30 cellular contexts compared by ENCODE assay signal in the genomic region with DNA sequence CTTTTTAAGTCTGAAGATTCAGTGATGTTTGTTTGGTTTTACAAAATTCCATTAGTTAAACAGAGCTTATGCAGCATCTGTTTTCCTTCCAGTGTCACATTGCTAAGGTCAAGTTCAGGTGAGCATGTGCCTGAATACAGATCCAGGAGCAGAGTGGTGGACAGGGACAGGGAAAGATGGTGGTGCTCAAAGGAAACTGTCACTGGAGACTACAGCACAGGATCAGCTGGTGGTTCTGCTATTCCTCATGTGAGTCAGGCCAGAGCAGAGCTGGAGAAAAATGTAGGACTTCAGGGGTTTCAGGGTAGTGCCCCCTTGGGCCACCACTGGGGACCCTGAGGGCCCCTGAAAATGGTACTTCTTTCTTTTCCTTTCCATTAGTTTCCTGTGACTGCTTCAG.
DNase-seq lines count a peak whose midpoint lies in the region; ATAC-seq and TF ChIP-seq lines count a peak whose summit lies in the region.
"Had no signal": no experiment of that assay in that cellular context is flagged by ENCODE, and none has a peak within 500 bp of the region (broad histone marks: within the 10 kb centered on the region; RNA-seq: fewer than 3 reads in every experiment).

No MANE protein-coding gene starts in this region.

- no peaks in the 10 kb centered on the region for H3K27me3 ChIP-seq in WERI-Rb-1 (ENCODE audit: insufficient read depth, low read depth, severe bottlenecking)
- H3K27me3 ChIP-seq in esophagus muscularis mucosa, result peaks cover 0 to 8% (median 0%) of the 10 kb centered on the region in 4 donors
- H3K27me3 ChIP-seq: BE2C, BLaER1 had no signal

- no peak for TF ChIP-seq EP300 in esophagus muscularis mucosa (IDR thresholded peaks at IDR 0.05)

- H3K4me1 ChIP-seq in esophagus muscularis mucosa, result no peaks in the 10 kb centered on the region
- H3K4me1 ChIP-seq: A549; BE2C; BLaER1; BLaER1 treated with 17β-estradiol and CSF1 and Interleukin-3, amounts not matched to agents 10 nM and 100 nM had no signal

- peak; percentile 62 for DNase-seq in SK-N-DZ (ENCODE audit: low spot score)
- no peak for DNase-seq in WERI-Rb-1
- peak; percentile 62 for DNase-seq in esophagus muscularis mucosa (ENCODE audit: extremely low spot score)
- no peak for DNase-seq in superior temporal gyrus (ENCODE audit: extremely low spot score)
- no peak for DNase-seq in head of caudate nucleus
- DNase-seq: 8988T; ACHN; AML-193; BE2C; Caco-2; Calu3; CD4-positive, alpha-beta memory T cell; CD4-positive, alpha-beta T cell; CD4-positive, CD25-positive, alpha-beta regulatory T cell; CD8-positive, alpha-beta memory T cell; CD8-positive, alpha-beta T cell; COR-L47; DMS 273 treated with DMSO at 0.1 percent for 48 hours; DMS153; DMS53; DMS79; DMS79 treated with DMSO at 0.1 percent for 48 hours; DND-41; EL had no signal

- H3K4me3 ChIP-seq in WERI-Rb-1 (ENCODE audit: low read depth, low read length) (no peak overlapping the region), esophagus muscularis mucosa (no peak overlapping the region)
- H3K4me3 ChIP-seq: A549; BLaER1; BLaER1 treated with 17β-estradiol and CSF1 and Interleukin-3, amounts not matched to agents 10 nM and 100 nM had no signal

- intact Hi-C loops in esophagus muscularis mucosa (cut with DNase I) (no loop called here), head of caudate nucleus (cut with DNase I) (loop anchor here (5.0 kb wide), 1 partner anchor 182 kb away; no protein-coding TSS in a partner anchor)

- no peak for TF ChIP-seq POLR2A in esophagus muscularis mucosa (IDR thresholded peaks at IDR 0.05; ENCODE audit: low read depth)

- no peak for ATAC-seq in GM18517 (IDR thresholded peaks at IDR 0.05; ENCODE audit: unreplicated experiment)
- ATAC-seq: A549; CD8-positive, alpha-beta T cell had no signal

- no peak for TF ChIP-seq CTCF in WERI-Rb-1 (IDR thresholded peaks at IDR 0.05; ENCODE audit: low read depth, low read length)
- no peak for TF ChIP-seq CTCF in esophagus muscularis mucosa (IDR thresholded peaks at IDR 0.05)

- peak overlapping the region; percentile 59 for H3K27ac ChIP-seq in WERI-Rb-1
- no peak overlapping the region for H3K27ac ChIP-seq in esophagus muscularis mucosa (replicated peaks in 1 of 4)
- H3K27ac ChIP-seq: 22Rv1; A549; BLaER1; BLaER1 treated with 17β-estradiol and CSF1 and Interleukin-3, amounts not matched to agents 10 nM and 100 nM; C4-2B had no signal

- H3K36me3 ChIP-seq in WERI-Rb-1 (no peaks in the 10 kb centered on the region), esophagus muscularis mucosa (no peaks in the 10 kb centered on the region)
- H3K36me3 ChIP-seq: BE2C; BLaER1; BLaER1 treated with 17β-estradiol and CSF1 and Interleukin-3, amounts not matched to agents 10 nM and 100 nM had no signal

- no peaks in the 10 kb centered on the region for H3K9me3 ChIP-seq in WERI-Rb-1 (ENCODE audit: severe bottlenecking)
- no peaks in the 10 kb centered on the region for H3K9me3 ChIP-seq in esophagus muscularis mucosa
- H3K9me3 ChIP-seq: A549; BE2C; BLaER1; BLaER1 treated with 17β-estradiol and CSF1 and Interleukin-3, amounts not matched to agents 10 nM and 100 nM; Caco-2 had no signal

Comparison
In these comparisons a context has a peak if more than half of its experiments do, and no peak if none do; other contexts are left out.
1. DNase-seq: peak in SK-N-DZ (single experiment) and esophagus muscularis mucosa (single experiment); none in WERI-Rb-1 (single experiment), superior temporal gyrus (single experiment) and head of caudate nucleus (0 of 42).